Comparison of ENCODE assay signal across 3 cellular contexts in genomic region chr7:105787793-105788192, GRCh38.
TF ChIP-seq lines count a peak whose summit lies in the region.

No MANE protein-coding gene starts in this region.

TF ChIP-seq in A549, 52 proteins besides CTCF, POLR2A, EP300 and RAD21 (continued from another document):
- TF ChIP-seq CHD4 (IDR thresholded peaks at IDR 0.05; ENCODE audit: borderline replicate concordance) (no peak), FOSL2 (IDR thresholded peaks at IDR 0.05) (no peak), FOSL2 (CRISPR knock-in tag; IDR thresholded peaks at IDR 0.05) (no peak), JUN (IDR thresholded peaks at IDR 0.05) (no peak), GATA3 (IDR thresholded peaks at IDR 0.05; ENCODE audit: borderline replicate concordance) (no peak), NPAS2 (CRISPR knock-in tag; IDR thresholded peaks at IDR 0.05; ENCODE audit: borderline replicate concordance) (no peak), REST (IDR thresholded peaks at IDR 0.05) (no peak), ZC3H11A (IDR thresholded peaks at IDR 0.05) (no peak), KDM1A (IDR thresholded peaks at IDR 0.05; ENCODE audit: low read depth) (no peak)
TF ChIP-seq in A549: peak in this region for 0.

TF ChIP-seq in HCT116, 20 proteins besides CTCF, POLR2A, EP300 and RAD21:
- TF ChIP-seq REST (IDR thresholded peaks at IDR 0.05; ENCODE audit: low read depth) (no peak), EGR1 (IDR thresholded peaks at IDR 0.05; ENCODE audit: low read depth) (no peak)

TF ChIP-seq in K562, 482 proteins besides CTCF, POLR2A, EP300 and RAD21 (continued from another document and continues in another):
- TF ChIP-seq SP2 (IDR thresholded peaks at IDR 0.05; ENCODE audit: extremely low read depth, low read depth, low read length, poor library complexity, severe bottlenecking) (no peak), CHD4 (IDR thresholded peaks at IDR 0.05; ENCODE audit: insufficient read depth, insufficient replicate concordance, low read depth, low read length, poor library complexity, severe bottlenecking) (no peak), MGA (IDR thresholded peaks at IDR 0.05) (peak; percentile 40; the same call in 1 of the 2 replicates), WHSC1 (IDR thresholded peaks at IDR 0.05; ENCODE audit: low read length) (no peak), MCM3 (IDR thresholded peaks at IDR 0.05) (no peak), FOSL1 (tag; conservative IDR thresholded peaks at IDR 0.05) (peak; percentile 58), ZNF76 (CRISPR knock-in tag; IDR thresholded peaks at IDR 0.05; ENCODE audit: borderline replicate concordance) (no peak), RCOR1 (IDR thresholded peaks at IDR 0.05; ENCODE audit: borderline replicate concordance in 1 of 2, low read depth in 2 of 2, low read length in 2 of 2) (peak in 1 of 2 experiments; percentile 87; a peak in 2 of 4 replicates), ARID2 (IDR thresholded peaks at IDR 0.05) (no peak), STAT6 (CRISPR knock-in tag; IDR thresholded peaks at IDR 0.05) (no peak), DEAF1 (CRISPR knock-in tag; IDR thresholded peaks at IDR 0.05) (no peak), ATF4 (CRISPR knock-in tag; IDR thresholded peaks at IDR 0.05) (0 out of 2 replicates have a peak, but pooled peaks have one; percentile 30), ZNF224 (CRISPR knock-in tag; IDR thresholded peaks at IDR 0.05) (no peak), RAD51 (IDR thresholded peaks at IDR 0.05; ENCODE audit: borderline replicate concordance, low read depth) (no peak), ZBTB33 (CRISPR knock-in tag; IDR thresholded peaks at IDR 0.05) (no peak), ZFP1 (CRISPR knock-in tag; IDR thresholded peaks at IDR 0.05) (no peak), SRF (CRISPR knock-in tag; IDR thresholded peaks at IDR 0.05) (no peak), ZNF124 (CRISPR knock-in tag; IDR thresholded peaks at IDR 0.05) (no peak), ZNF395 (CRISPR knock-in tag; IDR thresholded peaks at IDR 0.05) (no peak), DMBX1 (CRISPR knock-in tag; IDR thresholded peaks at IDR 0.05; ENCODE audit: borderline replicate concordance) (no peak), TRIM24 (IDR thresholded peaks at IDR 0.05) (no peak), ZBTB2 (IDR thresholded peaks at IDR 0.05) (no peak), ZBTB7A (IDR thresholded peaks at IDR 0.05; ENCODE audit: borderline replicate concordance, control insufficient read depth, low read depth, low read length) (no peak), MYC (IDR thresholded peaks at IDR 0.05; ENCODE audit: low read depth, low read length) (peak; percentile 94), MYC (CRISPR knock-in tag; IDR thresholded peaks at IDR 0.05; ENCODE audit: borderline replicate concordance, low read depth) (no peak), BACH1 (tag; IDR thresholded peaks at IDR 0.05) (no peak), CBFA2T3 (IDR thresholded peaks at IDR 0.05) (peak; percentile 59), CREB3L1 (IDR thresholded peaks at IDR 0.05; ENCODE audit: borderline replicate concordance, low read depth) (0 out of 2 replicates have a peak, but pooled peaks have one; percentile 46), KLF1 (tag; IDR thresholded peaks at IDR 0.05) (peak; percentile 64; the same call in 1 of the 2 replicates), PRMT5 (CRISPR knock-in tag; IDR thresholded peaks at IDR 0.05) (no peak)
